ENCODE assay signal across 16 cellular contexts in the genomic region with DNA sequence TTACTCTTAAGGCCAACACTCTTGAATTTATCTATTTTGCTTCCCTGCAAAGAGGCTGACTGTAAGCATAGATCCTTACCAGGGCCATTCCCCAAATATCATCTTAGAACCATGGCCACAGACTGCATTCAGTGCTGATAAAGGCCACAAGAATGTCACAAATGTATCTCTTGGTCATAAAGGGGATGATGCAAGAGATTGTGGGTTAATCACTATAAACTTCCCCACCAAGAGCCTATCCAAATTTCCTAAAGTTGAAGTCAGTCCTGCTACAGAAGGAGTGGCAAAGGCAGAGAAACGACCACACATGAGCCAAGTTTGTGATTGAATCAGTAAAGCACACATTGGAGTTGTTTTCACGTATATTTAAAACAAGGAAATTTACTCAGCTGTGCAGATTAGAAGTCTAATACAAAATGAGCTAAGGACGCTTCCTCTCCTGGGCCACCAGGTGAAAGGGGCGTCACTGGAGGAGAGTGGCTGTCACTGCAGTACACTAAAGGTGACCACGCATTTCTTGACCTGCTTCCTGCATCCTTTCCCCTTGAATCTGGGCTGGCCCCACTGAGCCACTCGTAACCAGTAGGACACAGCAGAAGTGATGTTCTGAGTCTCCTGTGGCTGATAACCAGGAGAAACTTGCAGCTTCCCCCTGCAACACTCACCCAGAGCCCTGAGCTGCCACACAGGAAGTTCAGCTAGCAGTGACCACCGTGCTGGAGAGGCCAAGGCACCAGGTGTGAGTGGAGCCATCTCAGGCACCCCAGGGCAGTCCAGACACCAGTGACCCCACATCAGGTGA.
A peak's percentile ranks its signal among the peaks of the same experiment; 100 is the strongest.
DNase-seq lines count a peak whose midpoint lies in the region; ATAC-seq, FAIRE-seq and TF ChIP-seq lines count a peak whose summit lies in the region.
"Had no signal": no experiment of that assay in that cellular context is flagged by ENCODE, and none has a peak within 500 bp of the region (broad histone marks: within the 10 kb centered on the region; RNA-seq: fewer than 3 reads in every experiment).

No MANE protein-coding gene starts in this region.

- TF ChIP-seq CTCF in bronchial epithelial cell (IDR thresholded peaks at IDR 0.05; ENCODE audit: insufficient read depth, low read length, severe bottlenecking): no peak

- no peak overlapping the region for H2BK5ac ChIP-seq in neuronal stem cell (ENCODE audit: low read length)

- H2BK15ac ChIP-seq in neuronal stem cell (ENCODE audit: low read length): no peak overlapping the region

- no peak overlapping the region for H4K8ac ChIP-seq in neuronal stem cell (ENCODE audit: low read depth, low read length)

- no peak overlapping the region for H3K4me3 ChIP-seq in BLaER1
- no peak overlapping the region for H3K4me3 ChIP-seq in bronchial epithelial cell (ENCODE audit: low read depth, low read length)
- H3K4me3 ChIP-seq in neuronal stem cell (ENCODE audit: low read length in 2 of 2): no peak overlapping the region
- H3K4me3 ChIP-seq: esophagus squamous epithelium, ovary had no signal

- H2AFZ ChIP-seq in neuronal stem cell (ENCODE audit: low read length): no peak overlapping the region

- H3K36me3 ChIP-seq in BLaER1 (no peaks in the 10 kb centered on the region), bronchial epithelial cell (ENCODE audit: control insufficient read depth, insufficient read depth, low read length) (no peaks in the 10 kb centered on the region), neuronal stem cell (replicated peaks in 1 of 2; ENCODE audit: control insufficient read depth in 2 of 2, insufficient read depth in 2 of 2, low read length in 2 of 2) (no peaks in the 10 kb centered on the region)
- H3K36me3 ChIP-seq: esophagus squamous epithelium, ovary had no signal

- H3K9me3 ChIP-seq in BLaER1 (no peaks in the 10 kb centered on the region), neuronal stem cell (replicated peaks in 1 of 2; ENCODE audit: control insufficient read depth in 2 of 2, insufficient read depth in 1 of 2, low read depth in 1 of 2, low read length in 2 of 2) (no peaks in the 10 kb centered on the region)
- H3K9me3 ChIP-seq: esophagus squamous epithelium, ovary had no signal

- H3K27me3 ChIP-seq in BLaER1 (no peaks in the 10 kb centered on the region), bronchial epithelial cell (ENCODE audit: control insufficient read depth, insufficient read depth, low read length) (no peaks in the 10 kb centered on the region), neuronal stem cell (ENCODE audit: control insufficient read depth in 3 of 3, insufficient read depth in 3 of 3, low read depth in 1 of 3, low read length in 3 of 3) (no peaks in the 10 kb centered on the region)
- H3K27me3 ChIP-seq: esophagus squamous epithelium, ovary had no signal

- no peak overlapping the region for H2BK120ac ChIP-seq in neuronal stem cell (ENCODE audit: low read depth, low read length)

- H3K4me2 ChIP-seq in BLaER1: peak overlapping the region; percentile 42
- no peak overlapping the region for H3K4me2 ChIP-seq in neuronal stem cell (ENCODE audit: insufficient read depth, low read length, poor library complexity, severe bottlenecking)

- H2BK12ac ChIP-seq in neuronal stem cell (ENCODE audit: low read length): no peak overlapping the region

- no peak overlapping the region for H4K91ac ChIP-seq in neuronal stem cell (ENCODE audit: low read depth, low read length, poor library complexity)

- peak overlapping the region; percentile 16 for H2AK5ac ChIP-seq in neuronal stem cell (ENCODE audit: low read depth, low read length)

- no peak overlapping the region for H3K14ac ChIP-seq in neuronal stem cell (ENCODE audit: low read length)

- H3K18ac ChIP-seq in neuronal stem cell (ENCODE audit: low read length): peak overlapping the region; percentile 68

- H3K4ac ChIP-seq in neuronal stem cell (ENCODE audit: low read length): no peak overlapping the region

- H4K20me1 ChIP-seq in BLaER1: no peaks in the 10 kb centered on the region

- H3K9ac ChIP-seq in BLaER1 (no peak overlapping the region), neuronal stem cell (ENCODE audit: low read depth, low read length, poor library complexity) (no peak overlapping the region)

- FAIRE-seq in bronchial epithelial cell (lab: Jason Lieb, UNC): no peak
- FAIRE-seq: D721Med had no signal

- H3K4me1 ChIP-seq in BLaER1 (peaks cover 90% of the 10 kb centered on the region), neuronal stem cell (ENCODE audit: control insufficient read depth in 2 of 2, insufficient read depth in 1 of 2, low read depth in 1 of 2, low read length in 2 of 2) (no peaks in the 10 kb centered on the region)
- H3K4me1 ChIP-seq: esophagus squamous epithelium had no signal

- no peak overlapping the region for H3K23ac ChIP-seq in neuronal stem cell (ENCODE audit: low read depth, low read length, poor library complexity)

- ATAC-seq in left colon (no peak), GM21528 (IDR thresholded peaks at IDR 0.05; ENCODE audit: low FRiP score, unreplicated experiment) (no peak)
- ATAC-seq in stimulated activated naive CD8-positive, alpha-beta T cell treated with anti-CD3 and anti-CD28 coated beads, Interleukin-15, Interleukin-2, amounts not matched to agents 100 U/mL and 50 U/mL, for 24 hours: no peak
- ATAC-seq: left lobe of liver had no signal

- H3K79me1 ChIP-seq in neuronal stem cell (ENCODE audit: low read depth, low read length): no peaks in the 10 kb centered on the region

- WGBS in neuronal stem cell (ENCODE audit: extremely low coverage in 2 of 2, insufficient read length in 2 of 2, insufficient replicate concordance in 1 of 2), 2 donors: no CpG with 5 or more reads among the region's 7 CpGs

- DNase-seq in M059J (ENCODE audit: low read depth): peak; percentile 97
- peak; percentile 17 for DNase-seq in bronchial epithelial cell (ENCODE audit: low read depth)
- no peak for DNase-seq in neuronal stem cell (ENCODE audit: low spot score)
- no peak for DNase-seq in left colon
- no peak for DNase-seq in stimulated activated naive CD8-positive, alpha-beta T cell treated with anti-CD3 and anti-CD28 coated beads, Interleukin-15, Interleukin-2, amounts not matched to agents 100 U/mL and 50 U/mL, for 24 hours
- no peak for DNase-seq in OCI-M2 (lab: John Stamatoyannopoulos, UW; ENCODE audit: unreplicated experiment)
- DNase-seq: activated T-cell treated with anti-CD3 and anti-CD28 coated beads, Interleukin-2, amount 50 U/mL, for 1 hour; central memory CD4-positive, alpha-beta T cell; esophagus squamous epithelium; NCI-H2029; OCI-M1; ovary had no signal

- no peak overlapping the region for H3K27ac ChIP-seq in BLaER1
- H3K27ac ChIP-seq in neuronal stem cell (replicated peaks; ENCODE audit: low read length): no peak overlapping the region
- H3K27ac ChIP-seq: esophagus squamous epithelium, ovary had no signal

- intact Hi-C loops in left colon (cut with DNase I, micrococcal nuclease): no loop called here

Comparison
In these comparisons a context has a peak if more than half of its experiments do, and no peak if none do; other contexts are left out.
1. DNase-seq: peak in M059J (single experiment) and bronchial epithelial cell (single experiment); none in neuronal stem cell (single experiment), left colon (0 of 2), stimulated activated naive CD8-positive, alpha-beta T cell treated with anti-CD3 and anti-CD28 coated beads, Interleukin-15, Interleukin-2, amounts not matched to agents 100 U/mL and 50 U/mL, for 24 hours (single experiment) and OCI-M2 (single experiment).